ENCODE assay signal across 9 cellular contexts in the genomic region with DNA sequence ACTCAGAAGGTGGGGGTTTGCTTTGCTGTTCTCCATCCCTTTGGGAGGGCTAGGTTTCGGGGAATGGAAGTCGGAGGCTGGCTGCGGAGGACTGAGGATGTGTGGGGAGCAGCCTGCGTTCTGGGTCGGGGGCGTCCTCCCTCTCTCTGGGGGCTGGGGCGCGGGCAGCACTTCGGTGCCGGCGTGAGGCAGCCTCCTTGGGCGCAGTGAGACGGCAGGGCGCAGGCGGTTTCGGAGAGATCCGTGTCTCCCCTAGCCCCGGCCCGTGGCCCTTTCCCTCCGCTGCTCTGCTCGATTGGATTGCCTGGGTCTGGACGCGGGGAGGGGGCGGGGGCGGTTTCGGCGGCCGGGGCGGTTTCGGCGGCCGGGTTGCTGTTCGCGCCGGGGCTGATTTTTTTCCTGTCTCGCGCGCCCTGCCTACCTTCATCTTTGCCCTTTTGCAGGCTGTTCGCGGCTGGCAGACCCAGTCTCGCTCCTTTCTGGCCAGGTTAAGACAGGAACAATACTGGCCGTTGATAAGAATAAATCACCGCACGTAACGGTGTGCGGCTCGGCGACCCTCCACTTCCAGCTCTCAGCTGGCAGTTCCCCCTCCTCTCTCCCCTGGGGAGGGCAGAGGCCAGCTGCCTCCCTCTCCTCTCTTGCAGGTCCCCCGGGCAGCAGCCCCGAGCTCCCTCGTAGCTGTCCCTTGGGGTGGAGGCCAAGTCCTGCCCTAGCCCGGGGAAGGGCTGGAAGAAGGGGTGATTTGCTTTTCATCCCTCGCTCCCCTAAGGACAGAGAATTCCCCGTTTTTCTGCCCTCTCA. TPM values are rescaled to one million over a fixed set of nuclear protein-coding genes. Genes with fewer than 3 reads are reported as not detected.
DNase-seq lines count a peak whose midpoint lies in the region; ATAC-seq and TF ChIP-seq lines count a peak whose summit lies in the region.
"Had no signal": no experiment of that assay in that cellular context is flagged by ENCODE, and none has a peak within 500 bp of the region (broad histone marks: within the 10 kb centered on the region; RNA-seq: fewer than 3 reads in every experiment).

No MANE protein-coding gene starts in this region.

- peak overlapping the region in 1 of 2 experiments; percentile 57 for H3K23ac ChIP-seq in mesenchymal stem cell (ENCODE audit: low read length in 2 of 2)

- H3K4ac ChIP-seq in mesenchymal stem cell (ENCODE audit: low read depth in 1 of 2, low read length in 2 of 2): peak overlapping the region in 1 of 2 experiments; percentile 76

- CTCF ChIA-PET in CD4-positive, alpha-beta T cell (lab: Charles Lee): no interaction called here

- H3K4me3 Mint-ChIP-seq in CD4-positive, alpha-beta T cell: peak overlapping the region; percentile 15

- H3K27ac ChIP-seq in CD4-positive, alpha-beta T cell (ENCODE audit: low read depth, low read length): no peak overlapping the region
- H3K27ac ChIP-seq in mesenchymal stem cell (ENCODE audit: low read length, poor library complexity, severe bottlenecking) (no peak overlapping the region), urinary bladder (ENCODE audit: low read depth) (no peak overlapping the region)
- H3K27ac ChIP-seq: HL-60 had no signal

- intact Hi-C loops in CD4-positive, alpha-beta T cell (cut with DNase I, micrococcal nuclease): no loop called here

- H3K36me3 ChIP-seq in mesenchymal stem cell (ENCODE audit: control insufficient read depth in 1 of 2, insufficient read depth in 2 of 2, low read depth in 1 of 2, low read length in 2 of 2) (no peaks in the 10 kb centered on the region), urinary bladder (ENCODE audit: insufficient read depth) (no peaks in the 10 kb centered on the region)

- peak overlapping the region; percentile 99 for H3K9ac ChIP-seq in mesenchymal stem cell (ENCODE audit: low read length)

- no peak for TF ChIP-seq CTCF in CD4-positive, alpha-beta T cell (IDR thresholded peaks at IDR 0.05)

- peak overlapping the region in 1 of 2 experiments; percentile 52 for H3K18ac ChIP-seq in mesenchymal stem cell (ENCODE audit: low read depth in 1 of 2, low read length in 2 of 2)

- H3K36me3 Mint-ChIP-seq in CD4-positive, alpha-beta T cell (ENCODE audit: low read depth): no peaks in the 10 kb centered on the region

- H2BK5ac ChIP-seq in mesenchymal stem cell (ENCODE audit: low read depth, low read length, poor library complexity, severe bottlenecking): no peak overlapping the region

- H4K91ac ChIP-seq in mesenchymal stem cell (ENCODE audit: low read length): no peak overlapping the region

- H3K14ac ChIP-seq in mesenchymal stem cell (ENCODE audit: low read length in 2 of 2): peak overlapping the region in 1 of 2 experiments; percentile 55

- H2AFZ ChIP-seq in mesenchymal stem cell (ENCODE audit: low read depth, low read length): peak overlapping the region; percentile 68

- H3K9me3 ChIP-seq in CD4-positive, alpha-beta T cell (ENCODE audit: control insufficient read depth, low read length): no peaks in the 10 kb centered on the region
- H3K9me3 ChIP-seq in mesenchymal stem cell (ENCODE audit: control insufficient read depth, low read length): peaks cover 5% of the 10 kb centered on the region

- H3K27me3 Mint-ChIP-seq in CD4-positive, alpha-beta T cell: peaks cover 69% of the 10 kb centered on the region

- 1% methylated on average over 45 of the region's 54 CpGs for WGBS in mesenchymal stem cell
- WGBS in urinary bladder: under 1% methylated on average over 51 of the region's 54 CpGs

- DNase-seq in CD4-positive, alpha-beta T cell: no peak
- DNase-seq in M059J (ENCODE audit: low read depth): peak; percentile 46
- peak; percentile 46 for DNase-seq in dermis blood vessel endothelial cell
- peak; percentile 37 for DNase-seq in mesenchymal stem cell
- DNase-seq in NCI-H2029 (lab: John Stamatoyannopoulos, UW): no peak
- no peak for DNase-seq in GOT3 (lab: John Stamatoyannopoulos, UW)

- H3K79me1 ChIP-seq in mesenchymal stem cell (replicated peaks; ENCODE audit: low read length, poor library complexity, severe bottlenecking): peaks cover 21% of the 10 kb centered on the region

- H2AK5ac ChIP-seq in mesenchymal stem cell (ENCODE audit: low read length, severe bottlenecking): no peak overlapping the region

- peak overlapping the region; percentile 99 for H3K4me2 ChIP-seq in mesenchymal stem cell (ENCODE audit: low read length, poor library complexity, severe bottlenecking)

- H3K4me3 ChIP-seq in mesenchymal stem cell (ENCODE audit: insufficient read depth in 1 of 2, low read depth in 1 of 2, low read length in 2 of 2) (peak overlapping the region; percentile 81 to 96), urinary bladder (ENCODE audit: low read depth, low read length) (peak overlapping the region; percentile 66)

- peak overlapping the region; percentile 29 for H4K8ac ChIP-seq in mesenchymal stem cell (ENCODE audit: low read length)

- peak overlapping the region; percentile 23 for H2BK120ac ChIP-seq in mesenchymal stem cell (ENCODE audit: low read depth, low read length)

- peak overlapping the region in 1 of 2 experiments; percentile 60 for H2BK12ac ChIP-seq in mesenchymal stem cell (ENCODE audit: low read length in 2 of 2)

- H2BK15ac ChIP-seq in mesenchymal stem cell (ENCODE audit: low read depth, poor library complexity, severe bottlenecking): no peak overlapping the region

- ATAC-seq in CD4-positive, alpha-beta T cell (ENCODE audit: poor library complexity): no peak
- ATAC-seq in GM18861 (IDR thresholded peaks at IDR 0.05; ENCODE audit: unreplicated experiment): no peak

- POLR2A ChIA-PET in CD4-positive, alpha-beta T cell (lab: Charles Lee): no interaction called here

- peaks cover 69% of the 10 kb centered on the region for H3K27me3 ChIP-seq in CD4-positive, alpha-beta T cell (ENCODE audit: control insufficient read depth, insufficient read depth, low read length)
- no peaks in the 10 kb centered on the region for H3K27me3 ChIP-seq in mesenchymal stem cell (ENCODE audit: control insufficient read depth in 1 of 2, insufficient read depth in 1 of 2, low read length in 2 of 2)

- no peak overlapping the region for H3K27ac Mint-ChIP-seq in CD4-positive, alpha-beta T cell

- H3K4me1 ChIP-seq in mesenchymal stem cell (ENCODE audit: control insufficient read depth, insufficient read depth, low read depth, low read length) (peaks cover 12% of the 10 kb centered on the region), urinary bladder (ENCODE audit: insufficient read depth) (no peaks in the 10 kb centered on the region)

- H3K9me3 Mint-ChIP-seq in CD4-positive, alpha-beta T cell: no peaks in the 10 kb centered on the region

- peaks cover 4% of the 10 kb centered on the region for H3K4me1 Mint-ChIP-seq in CD4-positive, alpha-beta T cell (ENCODE audit: low read depth)

RNA-seq across cellular contexts. Expression of a gene that starts 1.6 kb away (rescaled TPM):
- under 1 TPM; 0.03 to 0.05 TPM for total RNA-seq in CD4-positive, alpha-beta T cell
- total RNA-seq in M059J (2014; rRNA removed; shearing (Covaris generic)): 9.2 and 15.9 TPM in 2 replicates
- total RNA-seq in dermis blood vessel endothelial cell (25.6 and 26.0 TPM in 2 replicates), urinary bladder (95.3 TPM)
- polyA plus RNA-seq in mesenchymal stem cell (2013, experiment 1 of 2): 9.0 TPM
- polyA plus RNA-seq in mesenchymal stem cell (2013, experiment 2 of 2): 8.5 TPM
- 22.7 TPM for polyA plus RNA-seq in urinary bladder

Comparison
In these comparisons a context has a peak if more than half of its experiments do, and no peak if none do; other contexts are left out.
1. DNase-seq: peak in M059J (single experiment), dermis blood vessel endothelial cell (single experiment) and mesenchymal stem cell (single experiment); none in CD4-positive, alpha-beta T cell (0 of 10), NCI-H2029 (single experiment) and GOT3 (single experiment).